In genomic region chr2:177908824-177909223, GRCh38 we compare ENCODE assay signal across 29 cellular contexts.
"Had no signal": no experiment of that assay in that cellular context is flagged by ENCODE, and none has a peak within 500 bp of the region (broad histone marks: within the 10 kb centered on the region; RNA-seq: fewer than 3 reads in every experiment).

No MANE protein-coding gene starts in this region.

- H3K9me3 ChIP-seq: ovary, psoas muscle, right lobe of liver, sigmoid colon, stomach, thoracic aorta, thyroid gland, tibial nerve, upper lobe of left lung, vagina had no signal

- H3K27me3 Mint-ChIP-seq: progenitor cell of endocrine pancreas; stimulated activated naive B cell treated with anti-CD40 and anti-IgM and Interleukin-4, amounts not matched to agents 10 μg/mL and 1 μg/mL and 100 μg/mL, for 72 hours; stimulated activated naive CD8-positive, alpha-beta T cell treated with anti-CD3 and anti-CD28 coated beads, Interleukin-15, Interleukin-2, amounts not matched to agents 100 ng/mL and 50 ng/mL, for 24 hours had no signal

- H3K27ac Mint-ChIP-seq: natural killer cell; progenitor cell of endocrine pancreas; stimulated activated effector memory CD8-positive, alpha-beta T cell treated with anti-CD3 and anti-CD28 coated beads, Interleukin-12 subunit alpha, Interleukin-12 subunit beta, amount 100 ng/mL, for 72 hours; stimulated activated naive B cell treated with anti-CD40 and anti-IgM and Interleukin-4, amounts not matched to agents 10 μg/mL and 1 μg/mL and 100 μg/mL, for 72 hours; stimulated activated naive CD8-positive, alpha-beta T cell treated with anti-CD3 and anti-CD28 coated beads, Interleukin-15, Interleukin-2, amounts not matched to agents 100 ng/mL and 50 ng/mL, for 24 hours had no signal

- ATAC-seq: psoas muscle; right cardiac atrium; right lobe of liver; stimulated activated effector memory CD8-positive, alpha-beta T cell treated with anti-CD3 and anti-CD28 coated beads, Interleukin-12 subunit alpha, Interleukin-12 subunit beta, amount 100 ng/mL, for 72 hours had no signal

- H3K9me3 Mint-ChIP-seq: naive thymus-derived CD4-positive, alpha-beta T cell; natural killer cell; nephron; neural crest cell; stimulated activated effector memory CD8-positive, alpha-beta T cell treated with anti-CD3 and anti-CD28 coated beads, Interleukin-12 subunit alpha, Interleukin-12 subunit beta, amount 100 ng/mL, for 72 hours; stimulated activated naive B cell treated with anti-CD40 and anti-IgM and Interleukin-4, amounts not matched to agents 10 μg/mL and 1 μg/mL and 100 μg/mL, for 72 hours; stimulated activated naive CD8-positive, alpha-beta T cell treated with anti-CD3 and anti-CD28 coated beads, Interleukin-15, Interleukin-2, amounts not matched to agents 100 ng/mL and 50 ng/mL, for 24 hours had no signal

- H3K79me2 ChIP-seq: parathyroid adenoma had no signal

- H3K4me3 Mint-ChIP-seq: naive thymus-derived CD4-positive, alpha-beta T cell; natural killer cell; nephron; neural crest cell; stimulated activated effector memory CD8-positive, alpha-beta T cell treated with anti-CD3 and anti-CD28 coated beads, Interleukin-12 subunit alpha, Interleukin-12 subunit beta, amount 100 ng/mL, for 72 hours; stimulated activated naive B cell treated with anti-CD40 and anti-IgM and Interleukin-4, amounts not matched to agents 10 μg/mL and 1 μg/mL and 100 μg/mL, for 72 hours; stimulated activated naive CD8-positive, alpha-beta T cell treated with anti-CD3 and anti-CD28 coated beads, Interleukin-15, Interleukin-2, amounts not matched to agents 100 ng/mL and 50 ng/mL, for 24 hours had no signal

- H3K27ac ChIP-seq: ovary, parathyroid adenoma, psoas muscle, right lobe of liver, stomach, thoracic aorta, thyroid gland, tibial nerve, upper lobe of left lung, vagina had no signal

- H2AFZ ChIP-seq: parathyroid adenoma had no signal

- H3K36me3 Mint-ChIP-seq: naive thymus-derived CD4-positive, alpha-beta T cell; natural killer cell; stimulated activated effector memory CD8-positive, alpha-beta T cell treated with anti-CD3 and anti-CD28 coated beads, Interleukin-12 subunit alpha, Interleukin-12 subunit beta, amount 100 ng/mL, for 72 hours; stimulated activated naive B cell treated with anti-CD40 and anti-IgM and Interleukin-4, amounts not matched to agents 10 μg/mL and 1 μg/mL and 100 μg/mL, for 72 hours had no signal

- H3K9ac ChIP-seq: parathyroid adenoma had no signal

- H3K36me3 ChIP-seq: ovary, right lobe of liver, sigmoid colon, stomach, thoracic aorta, thyroid gland, tibial nerve, upper lobe of left lung, vagina had no signal

- H3K4me1 Mint-ChIP-seq: nephron had no signal

- H3K4me3 ChIP-seq: ovary, psoas muscle, right lobe of liver, sigmoid colon, stomach, thoracic aorta, thyroid gland, tibial nerve, upper lobe of left lung, vagina had no signal

- H3K27me3 ChIP-seq: ovary, right lobe of liver, sigmoid colon, stomach, thyroid gland, tibial nerve, upper lobe of left lung, vagina had no signal

- H3K4me1 ChIP-seq: right lobe of liver, thyroid gland, tibial nerve, vagina had no signal

- DNase-seq: naive thymus-derived CD4-positive, alpha-beta T cell; natural killer cell; occipital lobe; ovary; posterior cingulate gyrus; psoas muscle; right cardiac atrium; right lobe of liver; sigmoid colon; small intestine; stimulated activated CD4-positive, alpha-beta T cell treated with anti-CD3 and anti-CD28 coated beads, Interleukin-15, amount 100 ng/mL, for 24 hours; stimulated activated CD4-positive, alpha-beta T cell treated with anti-CD3 and anti-CD28 coated beads, Interleukin-2, amount 100 ng/mL, for 24 hours; stimulated activated CD4-positive, alpha-beta T cell treated with anti-CD3 and anti-CD28 coated beads, Interleukin-2, amount 100 ng/mL, for 48 hours; stimulated activated CD4-positive, alpha-beta T cell treated with anti-CD3 and anti-CD28 coated beads, Interleukin-4, amount 100 ng/mL, for 24 hours; stimulated activated naive B cell treated with anti-CD40 and anti-IgM and Interleukin-4, amounts not matched to agents 10 μg/mL and 1 μg/mL and 100 μg/mL, for 72 hours; stimulated activated naive CD4-positive, alpha-beta T cell treated with Interleukin-2 at 50 U/mL for 16 hours; stomach; thyroid gland; trophoblast cell; upper lobe of left lung had no signal
